ENCODE assay signal across 8 cellular contexts in the genomic region with DNA sequence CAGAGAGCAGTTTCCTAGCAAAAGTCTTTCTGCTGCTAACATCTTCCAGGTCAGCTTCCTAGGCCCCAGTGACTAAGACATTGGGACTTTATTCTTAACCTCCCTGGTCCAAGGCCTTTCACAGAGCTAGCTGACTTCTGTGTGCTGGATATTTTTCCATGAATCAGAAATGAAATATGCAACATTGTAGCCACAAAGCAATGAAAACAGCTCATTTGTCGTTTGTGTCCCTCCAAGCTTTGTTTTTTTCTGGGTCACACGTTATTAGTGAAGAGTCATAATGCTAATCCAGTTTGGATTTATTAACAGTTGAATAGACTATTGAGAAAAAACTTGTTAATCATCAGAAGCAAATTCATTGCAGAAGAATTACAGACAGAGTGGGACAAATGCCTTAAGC.
DNase-seq lines count a peak whose midpoint lies in the region; ATAC-seq and TF ChIP-seq lines count a peak whose summit lies in the region.
"Had no signal": no experiment of that assay in that cellular context is flagged by ENCODE, and none has a peak within 500 bp of the region (broad histone marks: within the 10 kb centered on the region; RNA-seq: fewer than 3 reads in every experiment).

No MANE protein-coding gene starts in this region.

- H3K36me3 Mint-ChIP-seq in stimulated activated effector memory CD8-positive, alpha-beta T cell treated with anti-CD3 and anti-CD28 coated beads, Interleukin-12 subunit alpha, Interleukin-12 subunit beta, amount 100 ng/mL, for 72 hours: peaks cover 34% of the 10 kb centered on the region

- no peak overlapping the region for H3K4me3 Mint-ChIP-seq in stimulated activated effector memory CD8-positive, alpha-beta T cell treated with anti-CD3 and anti-CD28 coated beads, Interleukin-12 subunit alpha, Interleukin-12 subunit beta, amount 100 ng/mL, for 72 hours

- no peaks in the 10 kb centered on the region for H3K36me3 ChIP-seq in GM23248 (ENCODE audit: low read depth)

- H3K9me2 ChIP-seq in GM23248 (ENCODE audit: insufficient read depth): no peaks in the 10 kb centered on the region

- WGBS in GM23248 (ENCODE audit: low coverage in 1 of 2, low lambda C conversion rate in 2 of 2, missing lambda C conversion rate in 2 of 2), 2 experiments: 0% methylated on average over 2 of the region's 2 CpGs

- no peaks in the 10 kb centered on the region for H3K9me3 ChIP-seq in GM23248 (ENCODE audit: low read depth)

- H3K27me3 ChIP-seq in GM23248 (replicated peaks; ENCODE audit: insufficient read depth): no peaks in the 10 kb centered on the region

- H3K27ac Mint-ChIP-seq in stimulated activated effector memory CD8-positive, alpha-beta T cell treated with anti-CD3 and anti-CD28 coated beads, Interleukin-12 subunit alpha, Interleukin-12 subunit beta, amount 100 ng/mL, for 72 hours: peak overlapping the region; percentile 81

- H3K4me3 ChIP-seq in GM23248 (no peak overlapping the region), fibroblast of the aortic adventitia (ENCODE audit: low read depth, low read length) (no peak overlapping the region)

- H3K27ac ChIP-seq in GM23248: peak overlapping the region; percentile 75

- H3K9ac ChIP-seq in GM23248: peak overlapping the region; percentile 23; the same call in 1 of the 2 replicates

- no peak overlapping the region for H2AFZ ChIP-seq in GM23248

- ATAC-seq in stimulated activated effector memory CD8-positive, alpha-beta T cell treated with anti-CD3 and anti-CD28 coated beads, Interleukin-12 subunit alpha, Interleukin-12 subunit beta, amount 100 ng/mL, for 72 hours: no peak

- H3F3A ChIP-seq in GM23248 (ENCODE audit: insufficient read depth): peaks cover 60% of the 10 kb centered on the region

- H3K79me2 ChIP-seq in GM23248 (ENCODE audit: insufficient read depth): no peaks in the 10 kb centered on the region

- H3K4me2 ChIP-seq in GM23248 (ENCODE audit: unreplicated experiment): peak overlapping the region; percentile 49

- no peaks in the 10 kb centered on the region for H4K20me1 ChIP-seq in GM23248 (ENCODE audit: insufficient read depth)

- H3K9me3 Mint-ChIP-seq in stimulated activated effector memory CD8-positive, alpha-beta T cell treated with anti-CD3 and anti-CD28 coated beads, Interleukin-12 subunit alpha, Interleukin-12 subunit beta, amount 100 ng/mL, for 72 hours: no peaks in the 10 kb centered on the region

- TF ChIP-seq CTCF in fibroblast of the aortic adventitia (IDR thresholded peaks at IDR 0.05; ENCODE audit: insufficient read depth, low read length): no peak

- DNase-seq in GM23248 (peak; percentile 95), SW 1271 (lab: John Stamatoyannopoulos, UW) (peak; percentile 74 to 89), fibroblast of the aortic adventitia (ENCODE audit: low read depth) (peak; percentile 90), GDM1 (lab: John Stamatoyannopoulos, UW) (no peak), HuH-7 (ENCODE audit: low spot score) (no peak)
- no peak for DNase-seq in stimulated activated effector memory CD8-positive, alpha-beta T cell treated with anti-CD3 and anti-CD28 coated beads, Interleukin-12 subunit alpha, Interleukin-12 subunit beta, amount 100 ng/mL, for 72 hours (ENCODE audit: low spot score in 2 of 2)
- DNase-seq in effector CD4-positive, alpha-beta T cell: no peak
- DNase-seq: activated naive CD4-positive, alpha-beta T cell treated with Interleukin-2 at 50 U/mL for 16 hours had no signal

- peaks cover 78% of the 10 kb centered on the region for H3K4me1 Mint-ChIP-seq in stimulated activated effector memory CD8-positive, alpha-beta T cell treated with anti-CD3 and anti-CD28 coated beads, Interleukin-12 subunit alpha, Interleukin-12 subunit beta, amount 100 ng/mL, for 72 hours

- in situ Hi-C loops in GM23248 (cut with MboI): no loop called here

- H3K4me1 ChIP-seq in GM23248 (ENCODE audit: insufficient read depth): peaks cover 63% of the 10 kb centered on the region

Comparison
In these comparisons a context has a peak if more than half of its experiments do, and no peak if none do; other contexts are left out.
1. DNase-seq: peak in GM23248 (single experiment), SW 1271 (2 of 2) and fibroblast of the aortic adventitia (single experiment); none in stimulated activated effector memory CD8-positive, alpha-beta T cell treated with anti-CD3 and anti-CD28 coated beads, Interleukin-12 subunit alpha, Interleukin-12 subunit beta, amount 100 ng/mL, for 72 hours (0 of 2), effector CD4-positive, alpha-beta T cell (single experiment), GDM1 (single experiment) and HuH-7 (single experiment).